In genomic region chrX:124426273-124426672, GRCh38 we compare ENCODE assay signal across 26 cellular contexts.
"Had no signal": no experiment of that assay in that cellular context is flagged by ENCODE, and none has a peak within 500 bp of the region (broad histone marks: within the 10 kb centered on the region; RNA-seq: fewer than 3 reads in every experiment).

No MANE protein-coding gene starts in this region.

- H3K27ac ChIP-seq: VCaP had no signal

- ATAC-seq: activated T-helper 17 cell treated with anti-CD3 and anti-CD28 coated beads, Interleukin-2, amount 50 U/mL, for 72 hours; T-helper 17 cell had no signal

- DNase-seq: activated CD4-positive, alpha-beta memory T cell treated with anti-CD3 and anti-CD28 coated beads for 36 hours; activated CD4-positive, alpha-beta T cell treated with anti-CD3 and anti-CD28 coated beads, Interleukin-2, amount 10 ng/mL, durations not matched to agents 7 days and 5 days; activated CD4-positive, CD25-positive, alpha-beta regulatory T cell; activated CD8-positive, alpha-beta memory T cell treated with anti-CD3 and anti-CD28 coated beads for 24 hours; activated gamma-delta T cell; activated naive CD4-positive, alpha-beta T cell treated with anti-CD3 and anti-CD28 coated beads for 36 hours; activated T-cell treated with anti-CD3 and anti-CD28 coated beads for 4 hours; activated T-cell treated with anti-CD3 and anti-CD28 coated beads, Interleukin-2, amount 50 U/mL, for 48 hours; amygdala; IMR-90; Kasumi-1; NCI-H1048; NCI-H1694; NCI-H2029; NCI-H2107; NCI-H2171 treated with DMSO at 0.1 percent for 48 hours; NCI-H226; NCI-H526; NCI-H82; NK-92 treated with Interleukin-12 subunit alpha and Interleukin-12 subunit beta, amount 100 ng/mL, for 24 hours; OCI-M1; SIG-M5; T-helper 17 cell had no signal

- FAIRE-seq: RCC 7860 had no signal
